In genomic region chr3:136250226-136250861, GRCh38 we compare ENCODE assay signal across 1 cellular context.
A peak's percentile ranks its signal among the peaks of the same experiment; 100 is the strongest.
TF ChIP-seq lines count a peak whose summit lies in the region.

Gene PCCB (plus strand): TSS chr3:136250340. CDS start chr3:136250376, 36 bp downstream.

TF ChIP-seq in HepG2, 621 proteins besides CTCF, POLR2A, EP300 and RAD21 (continued from another document and continues in another):
- TF ChIP-seq ZNF292 (CRISPR knock-in tag; IDR thresholded peaks at IDR 0.05; ENCODE audit: borderline replicate concordance, low read depth) (peak; percentile 87), TFAP4 (IDR thresholded peaks at IDR 0.05; ENCODE audit: borderline replicate concordance, low read depth) (no peak), TBP (CRISPR knock-in tag; IDR thresholded peaks at IDR 0.05) (0 out of 2 replicates have a peak, but pooled peaks have one; percentile 67), ZSCAN30 (CRISPR knock-in tag; IDR thresholded peaks at IDR 0.05) (peak; percentile 73; the same call in 1 of the 2 replicates), ZFY (CRISPR knock-in tag; IDR thresholded peaks at IDR 0.05) (no peak; the same call in none of the 2 replicates), SIN3A (IDR thresholded peaks at IDR 0.05; ENCODE audit: borderline replicate concordance, low read depth, low read length) (no peak), HOXA7 (CRISPR knock-in tag; IDR thresholded peaks at IDR 0.05) (no peak), RFX3 (CRISPR knock-in tag; IDR thresholded peaks at IDR 0.05) (no peak), ELK4 (CRISPR knock-in tag; IDR thresholded peaks at IDR 0.05; ENCODE audit: borderline replicate concordance) (no peak), ZNF343 (CRISPR knock-in tag; IDR thresholded peaks at IDR 0.05) (no peak), ZNF503 (CRISPR knock-in tag; IDR thresholded peaks at IDR 0.05) (0 out of 2 replicates have a peak, but pooled peaks have one; percentile 31), STAT5B (CRISPR knock-in tag; IDR thresholded peaks at IDR 0.05) (no peak), ATM (IDR thresholded peaks at IDR 0.05; ENCODE audit: borderline replicate concordance) (no peak), SRSF9 (IDR thresholded peaks at IDR 0.05; ENCODE audit: borderline replicate concordance, insufficient read depth, low read depth, low read length, poor library complexity, severe bottlenecking) (no peak), ZNF629 (CRISPR knock-in tag; conservative IDR thresholded peaks at IDR 0.05) (0 out of 2 replicates have a peak, but pooled peaks have one; percentile 5), KDM5A (IDR thresholded peaks at IDR 0.05; ENCODE audit: borderline replicate concordance, low read length) (peak; percentile 74; the same call in 1 of the 2 replicates), TGIF2 (CRISPR knock-in tag; IDR thresholded peaks at IDR 0.05) (no peak), SP1 (IDR thresholded peaks at IDR 0.05) (no peak), SP1 (CRISPR knock-in tag; IDR thresholded peaks at IDR 0.05) (peak; percentile 44), ZNF496 (CRISPR knock-in tag; IDR thresholded peaks at IDR 0.05; ENCODE audit: insufficient replicate concordance) (no peak), PRMT3 (CRISPR knock-in tag; IDR thresholded peaks at IDR 0.05; ENCODE audit: borderline replicate concordance, low read depth) (0 out of 2 replicates have a peak, but pooled peaks have one; percentile 58), HNF4G (IDR thresholded peaks at IDR 0.05; ENCODE audit: borderline replicate concordance, low read depth, low read length) (no peak), HNF4G (CRISPR knock-in tag; IDR thresholded peaks at IDR 0.05; ENCODE audit: borderline replicate concordance, low read depth) (no peak; the same call in 1 of the 2 replicates), TMF1 (CRISPR knock-in tag; IDR thresholded peaks at IDR 0.05; ENCODE audit: low read depth) (no peak), ZBTB38 (CRISPR knock-in tag; IDR thresholded peaks at IDR 0.05) (peak; percentile 58; the same call in 1 of the 2 replicates), JARID2 (CRISPR knock-in tag; IDR thresholded peaks at IDR 0.05; ENCODE audit: insufficient replicate concordance) (no peak), DNMT1 (CRISPR knock-in tag; IDR thresholded peaks at IDR 0.05) (no peak; the same call in 1 of the 2 replicates), RAD51 (IDR thresholded peaks at IDR 0.05; ENCODE audit: borderline replicate concordance) (no peak), ZNF354B (CRISPR knock-in tag; IDR thresholded peaks at IDR 0.05) (0 out of 2 replicates have a peak, but pooled peaks have one; percentile 65), HIVEP1 (CRISPR knock-in tag; IDR thresholded peaks at IDR 0.05) (peak; percentile 81), HES4 (CRISPR knock-in tag; IDR thresholded peaks at IDR 0.05; ENCODE audit: borderline replicate concordance) (peak; percentile 92), ZKSCAN1 (IDR thresholded peaks at IDR 0.05; ENCODE audit: low read length) (no peak), TFDP1 (CRISPR knock-in tag; IDR thresholded peaks at IDR 0.05; ENCODE audit: borderline replicate concordance) (no peak; the same call in 1 of the 2 replicates), ZC3H13 (CRISPR knock-in tag; IDR thresholded peaks at IDR 0.05) (no peak; the same call in 1 of the 2 replicates), ETV5 (CRISPR knock-in tag; IDR thresholded peaks at IDR 0.05; ENCODE audit: borderline replicate concordance) (no peak; the same call in 1 of the 2 replicates), MAX (IDR thresholded peaks at IDR 0.05) (peak; percentile 82; the same call in 1 of the 2 replicates), HINFP (CRISPR knock-in tag; IDR thresholded peaks at IDR 0.05; ENCODE audit: low read depth) (peak; percentile 82; the same call in 1 of the 2 replicates), ARNTL (CRISPR knock-in tag; IDR thresholded peaks at IDR 0.05) (no peak), ZBTB7B (CRISPR knock-in tag; IDR thresholded peaks at IDR 0.05) (peak; percentile 58; the same call in 1 of the 2 replicates), ZNF614 (CRISPR knock-in tag; IDR thresholded peaks at IDR 0.05; ENCODE audit: borderline replicate concordance) (no peak), RARG (CRISPR knock-in tag; IDR thresholded peaks at IDR 0.05; ENCODE audit: low read depth) (no peak; the same call in 1 of the 2 replicates), MEIS1 (CRISPR knock-in tag; IDR thresholded peaks at IDR 0.05; ENCODE audit: borderline replicate concordance) (no peak; the same call in 1 of the 2 replicates), UBTF (CRISPR knock-in tag; IDR thresholded peaks at IDR 0.05) (peak; percentile 82), HOXA3 (CRISPR knock-in tag; IDR thresholded peaks at IDR 0.05) (peak; percentile 97), ZNF790 (CRISPR knock-in tag; IDR thresholded peaks at IDR 0.05; ENCODE audit: borderline replicate concordance) (0 out of 2 replicates have a peak, but pooled peaks have one; percentile 24), E2F2 (CRISPR knock-in tag; IDR thresholded peaks at IDR 0.05; ENCODE audit: borderline replicate concordance) (no peak), TBX3 (IDR thresholded peaks at IDR 0.05; ENCODE audit: borderline replicate concordance) (peak; percentile 51; the same call in 1 of the 2 replicates), ZBED4 (CRISPR knock-in tag; IDR thresholded peaks at IDR 0.05; ENCODE audit: borderline replicate concordance) (no peak), XBP1 (CRISPR knock-in tag; IDR thresholded peaks at IDR 0.05) (no peak), CERS6 (CRISPR knock-in tag; IDR thresholded peaks at IDR 0.05) (no peak)
